In the genomic region with DNA sequence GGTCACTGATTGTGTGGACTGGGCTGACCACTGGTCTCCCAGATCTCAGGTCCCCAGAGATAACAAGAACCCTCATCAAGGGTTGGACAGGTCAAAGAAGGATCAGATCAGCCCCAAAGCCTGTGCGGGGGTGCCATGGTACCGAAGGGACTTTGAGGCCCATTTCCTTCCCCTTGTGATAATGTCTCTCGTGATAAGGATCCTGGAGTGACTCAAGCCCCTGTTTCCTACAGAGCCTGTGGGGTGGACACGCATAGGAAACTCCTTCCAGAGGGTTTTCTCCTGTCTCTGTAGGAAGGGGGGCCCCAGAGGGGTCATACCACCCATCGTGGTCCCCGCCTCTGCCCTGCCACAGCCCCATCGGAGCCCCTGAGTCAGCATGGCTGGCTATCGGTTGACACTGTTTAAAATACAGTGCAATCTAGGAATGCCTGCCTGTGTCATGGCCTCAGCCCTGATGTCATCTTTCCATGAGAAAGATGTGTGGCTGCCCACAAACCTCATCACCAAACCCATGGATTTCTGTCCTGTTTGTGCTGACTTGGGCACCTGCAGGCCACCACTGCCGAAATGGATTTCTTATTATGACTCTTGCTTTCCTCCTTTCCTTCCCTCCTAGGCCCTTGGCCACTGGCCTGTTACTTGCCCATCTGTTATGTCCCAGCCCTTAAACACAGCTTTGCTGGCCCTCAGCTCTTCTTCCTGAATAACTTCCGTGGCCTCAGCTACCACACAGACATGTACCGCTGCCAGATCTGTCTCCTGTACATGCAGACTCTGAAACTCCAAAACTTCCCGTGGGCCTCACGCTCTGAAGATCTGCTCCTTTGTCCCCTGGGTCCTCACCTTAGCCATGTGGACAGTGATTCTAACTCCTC, we compare ENCODE assay signal across 14 cellular contexts. TPM values are rescaled to one million over a fixed set of nuclear protein-coding genes. Genes with fewer than 3 reads are reported as not detected.
DNase-seq lines count a peak whose midpoint lies in the region; ATAC-seq and TF ChIP-seq lines count a peak whose summit lies in the region.
"Had no signal": no experiment of that assay in that cellular context is flagged by ENCODE, and none has a peak within 500 bp of the region (broad histone marks: within the 10 kb centered on the region; RNA-seq: fewer than 3 reads in every experiment).

No MANE protein-coding gene starts in this region.

- H3K9me3 ChIP-seq in aorta (ENCODE audit: control insufficient read depth, low read length): no peaks in the 10 kb centered on the region
- H3K9me3 ChIP-seq: left lung, stomach had no signal

- H3K4me3 ChIP-seq in fibroblast of pulmonary artery (replicated peaks; ENCODE audit: low read depth, low read length): no peak overlapping the region
- no peak overlapping the region for H3K4me3 ChIP-seq in aorta (ENCODE audit: low read length in 2 of 2)
- H3K4me3 ChIP-seq: left lung, SK-N-MC, stomach had no signal

- no peak overlapping the region for H3K27ac ChIP-seq in aorta (ENCODE audit: low read depth in 1 of 2, low read length in 2 of 2)
- H3K27ac ChIP-seq: left lung, SK-N-MC, stomach had no signal

- H3K27me3 ChIP-seq in aorta (ENCODE audit: control insufficient read depth in 1 of 2, insufficient read depth in 2 of 2, low read length in 1 of 2): no peaks in the 10 kb centered on the region
- H3K27me3 ChIP-seq: left lung, stomach had no signal

- no peaks in the 10 kb centered on the region for H3K36me3 ChIP-seq in aorta (ENCODE audit: control insufficient read depth in 1 of 2, insufficient read depth in 2 of 2, low read length in 1 of 2)
- H3K36me3 ChIP-seq: left lung, stomach had no signal

- WGBS in aorta, 2 donors: 91 to 93% methylated on average over 13 of the region's 13 CpGs

- no peaks in the 10 kb centered on the region for H3K27me3 Mint-ChIP-seq in activated CD4-positive, alpha-beta T cell treated with anti-CD3 and anti-CD28 coated beads, Interleukin-2, amount 10 ng/mL, durations not matched to agents 24 days and 14 days
- H3K27me3 Mint-ChIP-seq: IgD-negative memory B cell had no signal

- no peaks in the 10 kb centered on the region for H3K4me1 ChIP-seq in aorta (ENCODE audit: control insufficient read depth in 1 of 2, insufficient read depth in 2 of 2, low read length in 2 of 2)

- intact Hi-C loops in activated CD4-positive, alpha-beta T cell treated with anti-CD3 and anti-CD28 coated beads, Interleukin-2, amount 10 ng/mL, durations not matched to agents 24 days and 14 days (cut with micrococcal nuclease): loop anchor here (1.0 to 5.0 kb wide), 3 partner anchors 29 to 222 kb away; partner anchors contain the start of gene SLC22A4
- intact Hi-C loops in aorta (cut with DNase I): no loop called here

- peak overlapping the region; percentile 47 for H3K4me3 Mint-ChIP-seq in activated CD4-positive, alpha-beta T cell treated with anti-CD3 and anti-CD28 coated beads, Interleukin-2, amount 10 ng/mL, durations not matched to agents 24 days and 14 days

- DNase-seq in activated T-cell treated with anti-CD3 and anti-CD28 coated beads for 24 hours (ENCODE audit: low read depth): peak; percentile 45
- DNase-seq in activated T-cell treated with anti-CD3 and anti-CD28 coated beads for 4 hours: no peak
- peak; percentile 76 for DNase-seq in activated CD4-positive, alpha-beta T cell treated with anti-CD3 and anti-CD28 coated beads, Interleukin-2, amount 10 ng/mL, durations not matched to agents 24 days and 14 days
- DNase-seq in fibroblast of pulmonary artery (ENCODE audit: low read depth): peak; percentile 33
- peak; percentile 40 to 51 for DNase-seq in stimulated activated CD8-positive, alpha-beta memory T cell treated with anti-CD3 and anti-CD28 coated beads, Interleukin-7, amount 100 ng/mL, for 4 hours (ENCODE audit: low read depth in 2 of 2)
- no peak for DNase-seq in aorta
- no peak for DNase-seq in NCI-H2029 treated with DMSO at 0.1 percent for 48 hours (lab: John Stamatoyannopoulos, UW)
- DNase-seq: stomach had no signal

- peak overlapping the region; percentile 92 for H3K27ac Mint-ChIP-seq in activated CD4-positive, alpha-beta T cell treated with anti-CD3 and anti-CD28 coated beads, Interleukin-2, amount 10 ng/mL, durations not matched to agents 24 days and 14 days
- H3K27ac Mint-ChIP-seq: IgD-negative memory B cell had no signal

- H3K4me1 Mint-ChIP-seq in activated CD4-positive, alpha-beta T cell treated with anti-CD3 and anti-CD28 coated beads, Interleukin-2, amount 10 ng/mL, durations not matched to agents 24 days and 14 days: peaks cover 75% of the 10 kb centered on the region

- H3K36me3 Mint-ChIP-seq in activated CD4-positive, alpha-beta T cell treated with anti-CD3 and anti-CD28 coated beads, Interleukin-2, amount 10 ng/mL, durations not matched to agents 24 days and 14 days (ENCODE audit: low read depth): peaks cover 21% of the 10 kb centered on the region
- H3K36me3 Mint-ChIP-seq: IgD-negative memory B cell had no signal

- ATAC-seq in HG02885 (IDR thresholded peaks at IDR 0.05; ENCODE audit: poor library complexity, unreplicated experiment) (no peak), aorta (ENCODE audit: low FRiP score) (no peak)
- ATAC-seq: left lung had no signal

- H3K9me3 Mint-ChIP-seq in activated CD4-positive, alpha-beta T cell treated with anti-CD3 and anti-CD28 coated beads, Interleukin-2, amount 10 ng/mL, durations not matched to agents 24 days and 14 days: no peaks in the 10 kb centered on the region
- H3K9me3 Mint-ChIP-seq: IgD-negative memory B cell had no signal

- no peak for TF ChIP-seq CTCF in fibroblast of pulmonary artery (IDR thresholded peaks at IDR 0.05; ENCODE audit: low read length, missing control alignments)

RNA-seq across cellular contexts. Expression of gene CSF2, which starts 2.9 kb away (rescaled TPM):
- total RNA-seq in activated CD4-positive, alpha-beta T cell treated with anti-CD3 and anti-CD28 coated beads, Interleukin-2, amount 10 ng/mL, durations not matched to agents 24 days and 14 days: 1,084 and 1,122 TPM in 2 replicates
- under 1 TPM in 1 of 2 donors, not detected in 1; 0.51 TPM for total RNA-seq in aorta
- polyA plus RNA-seq in aorta: not detected
- total RNA-seq: stomach had no signal
- polyA plus RNA-seq: AG04450, IgD-negative memory B cell, stomach had no signal

RNA-seq across cellular contexts. Expression of gene IL3, which starts 10.2 kb away (rescaled TPM):
- total RNA-seq in activated CD4-positive, alpha-beta T cell treated with anti-CD3 and anti-CD28 coated beads, Interleukin-2, amount 10 ng/mL, durations not matched to agents 24 days and 14 days: 67.7 and 71.3 TPM in 2 replicates
- total RNA-seq in aorta: not detected
- polyA plus RNA-seq in aorta: not detected
- total RNA-seq: left lung, stomach had no signal
- polyA plus RNA-seq: AG04450, esophagus, IgD-negative memory B cell, stomach had no signal

RNA-seq across cellular contexts. Expression of gene ACSL6, which starts 59.2 kb away (rescaled TPM):
- 36.9 and 39.6 TPM in 2 replicates for total RNA-seq in activated CD4-positive, alpha-beta T cell treated with anti-CD3 and anti-CD28 coated beads, Interleukin-2, amount 10 ng/mL, durations not matched to agents 24 days and 14 days
- 1 to 10 TPM in 1 of 2 donors, under 1 TPM in 1; 0.42 to 2.3 TPM for total RNA-seq in aorta
- under 1 TPM; 0.03 to 0.13 TPM for polyA plus RNA-seq in aorta
- polyA plus RNA-seq: AG04450 had no signal

Comparison
In these comparisons a context has a peak if more than half of its experiments do, and no peak if none do; other contexts are left out.
1. DNase-seq: peak in activated T-cell treated with anti-CD3 and anti-CD28 coated beads for 24 hours (single experiment), activated CD4-positive, alpha-beta T cell treated with anti-CD3 and anti-CD28 coated beads, Interleukin-2, amount 10 ng/mL, durations not matched to agents 24 days and 14 days (single experiment), fibroblast of pulmonary artery (single experiment) and stimulated activated CD8-positive, alpha-beta memory T cell treated with anti-CD3 and anti-CD28 coated beads, Interleukin-7, amount 100 ng/mL, for 4 hours (2 of 2); none in activated T-cell treated with anti-CD3 and anti-CD28 coated beads for 4 hours (single experiment), aorta (0 of 2) and NCI-H2029 treated with DMSO at 0.1 percent for 48 hours (single experiment).
2. RNA of gene CSF2, which starts 2.9 kb away (total RNA-seq): 1,084 to 1,122 TPM in activated CD4-positive, alpha-beta T cell treated with anti-CD3 and anti-CD28 coated beads, Interleukin-2, amount 10 ng/mL, durations not matched to agents 24 days and 14 days; 0.51 TPM in aorta; every median in the first group is over 100 times any median in the second.
3. RNA of gene IL3, which starts 10.2 kb away (total RNA-seq): 67.7 to 71.3 TPM in activated CD4-positive, alpha-beta T cell treated with anti-CD3 and anti-CD28 coated beads, Interleukin-2, amount 10 ng/mL, durations not matched to agents 24 days and 14 days; not detected in aorta; every median in the first group is over 10 times any median in the second.
4. RNA of gene ACSL6, which starts 59.2 kb away (total RNA-seq): 36.9 to 39.6 TPM in activated CD4-positive, alpha-beta T cell treated with anti-CD3 and anti-CD28 coated beads, Interleukin-2, amount 10 ng/mL, durations not matched to agents 24 days and 14 days; 0.42 to 2.3 TPM in aorta; every median in the first group is over 10 times any median in the second.